Comparison of ENCODE assay signal across 24 cellular contexts in the genomic region with DNA sequence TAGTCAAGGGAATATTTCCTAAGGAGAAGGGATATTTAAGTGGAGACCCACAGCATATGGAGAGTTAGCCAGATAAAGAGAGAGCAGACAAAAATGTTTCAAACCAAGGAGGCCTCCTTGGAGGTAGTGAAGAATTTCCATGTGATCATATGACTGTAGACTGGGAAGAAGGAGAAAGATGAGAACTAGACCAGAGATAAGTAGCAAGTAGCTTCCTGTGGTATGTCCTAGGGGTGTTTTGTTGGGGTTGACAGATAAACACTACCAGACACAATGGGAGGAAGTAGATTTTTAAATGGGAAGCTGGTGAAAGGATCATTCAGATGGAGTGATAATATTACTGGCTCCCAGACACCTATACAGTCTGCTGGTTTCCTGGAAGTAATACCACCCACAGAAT.
"Had no signal": no experiment of that assay in that cellular context is flagged by ENCODE, and none has a peak within 500 bp of the region (broad histone marks: within the 10 kb centered on the region; RNA-seq: fewer than 3 reads in every experiment).

No MANE protein-coding gene starts in this region.

- H3K4me1 Mint-ChIP-seq: activated B cell treated with CpG ODN at 0.5 μM for 24 hours had no signal

- H3K27me3 ChIP-seq: colonic mucosa, spleen, uterus had no signal

- H3K9me3 ChIP-seq: colonic mucosa, SK-N-SH, spleen, thoracic aorta, uterus had no signal

- H3K9ac ChIP-seq: SK-N-SH had no signal

- H3K4me1 ChIP-seq: colonic mucosa, spleen, uterus had no signal

- H3K4me3 ChIP-seq: colonic mucosa, dorsolateral prefrontal cortex, spleen, thoracic aorta, uterus had no signal

- H3K4me2 ChIP-seq: SK-N-SH had no signal

- DNase-seq: activated B cell treated with CpG ODN at 0.5 μM for 24 hours; activated effector memory CD4-positive, alpha-beta T cell treated with anti-CD3 and anti-CD28 coated beads, Interleukin-2, amount 50 U/mL, for 16 hours; activated naive CD4-positive, alpha-beta T cell treated with anti-CD3 and anti-CD28 coated beads for 36 hours; colonic mucosa; dorsolateral prefrontal cortex; effector memory CD4-positive, alpha-beta T cell; foreskin fibroblast; head of caudate nucleus; hippocampal formation; left cardiac atrium; midbrain; naive thymus-derived CD8-positive, alpha-beta T cell; posterior cingulate gyrus; right cardiac atrium; SK-N-SH; spleen; stimulated activated naive CD4-positive, alpha-beta T cell; SW 1271; T-helper 9 cell; uterus had no signal

- ATAC-seq: esophagus mucosa; left cardiac atrium; naive thymus-derived CD8-positive, alpha-beta T cell; right cardiac atrium had no signal

- H3K4me3 Mint-ChIP-seq: activated B cell treated with CpG ODN at 0.5 μM for 24 hours; activated naive CD4-positive, alpha-beta T cell treated with anti-CD3 and anti-CD28 coated beads for 36 hours; naive thymus-derived CD8-positive, alpha-beta T cell; T-helper 1 cell treated with Interleukin-12 subunit alpha and Interleukin-12 subunit beta and Interleukin-4 antibody, amounts not matched to agents 30 μg/mL and 1 μg/mL, for 36 hours; type B pancreatic cell had no signal

- H3K36me3 ChIP-seq: colonic mucosa, uterus had no signal

- H3K9me3 Mint-ChIP-seq: activated B cell treated with CpG ODN at 0.5 μM for 24 hours; activated naive CD4-positive, alpha-beta T cell treated with anti-CD3 and anti-CD28 coated beads for 36 hours; naive thymus-derived CD8-positive, alpha-beta T cell; T-helper 1 cell treated with Interleukin-12 subunit alpha and Interleukin-12 subunit beta and Interleukin-4 antibody, amounts not matched to agents 30 μg/mL and 1 μg/mL, for 36 hours; type B pancreatic cell had no signal

- H3K27ac ChIP-seq: colonic mucosa, dorsolateral prefrontal cortex, spleen, thoracic aorta, uterus had no signal

- H3K27ac Mint-ChIP-seq: activated B cell treated with CpG ODN at 0.5 μM for 24 hours; activated naive CD4-positive, alpha-beta T cell treated with anti-CD3 and anti-CD28 coated beads for 36 hours; T-helper 1 cell treated with Interleukin-12 subunit alpha and Interleukin-12 subunit beta and Interleukin-4 antibody, amounts not matched to agents 30 μg/mL and 1 μg/mL, for 36 hours; type B pancreatic cell had no signal

- H3K27me3 Mint-ChIP-seq: activated B cell treated with CpG ODN at 0.5 μM for 24 hours; naive thymus-derived CD8-positive, alpha-beta T cell; type B pancreatic cell had no signal
